9 cellular contexts compared by ENCODE assay signal in genomic region chrX:13101439-13102139, GRCh38. TPM values are rescaled to one million over a fixed set of nuclear protein-coding genes. Genes with fewer than 3 reads are reported as not detected.
DNase-seq lines count a peak whose midpoint lies in the region; ATAC-seq, FAIRE-seq and TF ChIP-seq lines count a peak whose summit lies in the region.
"Had no signal": no experiment of that assay in that cellular context is flagged by ENCODE, and none has a peak within 500 bp of the region (broad histone marks: within the 10 kb centered on the region; RNA-seq: fewer than 3 reads in every experiment).

No MANE protein-coding gene starts in this region.

- H2BK120ac ChIP-seq in H9 (ENCODE audit: low read depth, low read length, poor library complexity, severe bottlenecking) (no peak overlapping the region), mesendoderm (ENCODE audit: low read depth, low read length) (no peak overlapping the region)

- no peaks in the 10 kb centered on the region for H3K4me1 ChIP-seq in GM12878 (ENCODE audit: control insufficient read depth, insufficient read depth, low read length)
- no peaks in the 10 kb centered on the region for H3K4me1 ChIP-seq in HepG2 (ENCODE audit: insufficient read depth, low read length)
- H3K4me1 ChIP-seq in tibial artery: peaks cover 0 to 46% (median 7%) of the 10 kb centered on the region in 4 donors
- no peaks in the 10 kb centered on the region for H3K4me1 ChIP-seq in H9 (ENCODE audit: insufficient read depth, low read length)
- H3K4me1 ChIP-seq in mesendoderm (ENCODE audit: control insufficient read depth, low read depth, low read length): no peaks in the 10 kb centered on the region

- H3K4ac ChIP-seq in H9 (ENCODE audit: low read depth, low read length) (no peak overlapping the region), mesendoderm (ENCODE audit: low read depth, low read length) (no peak overlapping the region)

- RAD21 ChIA-PET in GM12878 (lab: Charles Lee; ENCODE audit: unreplicated experiment): interaction anchor here (1.5 kb wide), 1 partner anchor 9 kb away, joined by 5 read pairs; no protein-coding TSS in a partner anchor

- H3K23ac ChIP-seq in H9 (ENCODE audit: insufficient read length, low read depth, low read length) (no peak overlapping the region), mesendoderm (ENCODE audit: low read length) (no peak overlapping the region)

- H3K4me3 ChIP-seq in GM12878 (no peak overlapping the region), HepG2 (replicated peaks in 1 of 3; ENCODE audit: insufficient read depth in 1 of 3, low read depth in 2 of 3, low read length in 3 of 3) (no peak overlapping the region), tibial artery (no peak overlapping the region), mesendoderm (ENCODE audit: low read length) (no peak overlapping the region)

- peak; percentile 57 for ATAC-seq in GM12878
- no peak for ATAC-seq in HepG2

- DNase-seq in GM19239 (ENCODE audit: insufficient read length, low spot score): no peak
- DNase-seq in RCC 7860 (ENCODE audit: low spot score): peak; percentile 68
- DNase-seq in GM12878 (ENCODE audit: low read depth, low spot score): no peak
- DNase-seq in HepG2 (ENCODE audit: low spot score): no peak
- DNase-seq in tibial artery: peak; percentile 81 to 87
- DNase-seq in GM13976 (ENCODE audit: low spot score): no peak
- no peak for DNase-seq in H9
- DNase-seq in mesendoderm: no peak

- no peak overlapping the region for H3K4me3 Mint-ChIP-seq in H9
- H3K4me3 Mint-ChIP-seq: neural crest cell had no signal

- no peak for TF ChIP-seq EP300 in GM12878 (IDR thresholded peaks at IDR 0.05; ENCODE audit: borderline replicate concordance in 1 of 2, control insufficient read depth in 1 of 2, low read depth in 2 of 2, low read length in 2 of 2)
- no peak for TF ChIP-seq EP300 in HepG2 (IDR thresholded peaks at IDR 0.05; ENCODE audit: low read depth in 2 of 2, low read length in 2 of 2)
- TF ChIP-seq EP300 in HepG2 (CRISPR knock-in tag; IDR thresholded peaks at IDR 0.05; ENCODE audit: borderline replicate concordance): no peak

- H3K79me1 ChIP-seq in H9 (ENCODE audit: insufficient read depth, low read depth, low read length, poor library complexity, severe bottlenecking) (no peaks in the 10 kb centered on the region), mesendoderm (ENCODE audit: low read length) (no peaks in the 10 kb centered on the region)

- BruUV-seq in GM12878 (replicated peaks; lab: Mats Ljungman, UMichigan) (no TSS peak), HepG2 (replicated peaks; lab: Mats Ljungman, UMichigan) (no TSS peak)

- TF ChIP-seq RAD21 in GM12878 (IDR thresholded peaks at IDR 0.05; ENCODE audit: insufficient read depth, low read depth, low read length) (no peak), HepG2 (CRISPR knock-in tag; IDR thresholded peaks at IDR 0.05) (no peak)

- in situ Hi-C loops in GM12878 (cut with MboI) (loop anchor here (10.0 kb wide), 1 partner anchor 543 kb away; no protein-coding TSS in a partner anchor), HepG2 (cut with HindIII; ENCODE audit: extremely low pct_ligation_motif_present, low pct_unique_long_range_greater_than_20kb) (no loop called here), GM13976 (cut with MboI; ENCODE audit: low sequenced_read_pairs, unreplicated experiment) (no loop called here)

- no peak overlapping the region for H2AK5ac ChIP-seq in H9 (ENCODE audit: insufficient read length, low read length)
- no peak overlapping the region for H2AK5ac ChIP-seq in mesendoderm (ENCODE audit: low read length)

- no peaks in the 10 kb centered on the region for H3K27me3 Mint-ChIP-seq in H9 (ENCODE audit: low read depth)

- H3K4me2 ChIP-seq in GM12878 (ENCODE audit: control insufficient read depth, insufficient read depth): no peak overlapping the region
- H3K4me2 ChIP-seq in HepG2 (ENCODE audit: low read depth, low read length): no peak overlapping the region
- H3K4me2 ChIP-seq in H9 (ENCODE audit: insufficient read depth, insufficient read length, low read length): no peak overlapping the region
- H3K4me2 ChIP-seq in mesendoderm (ENCODE audit: low read length): no peak overlapping the region

- H2BK20ac ChIP-seq in H9 (ENCODE audit: low read depth, low read length, poor library complexity, severe bottlenecking): no peak overlapping the region

- H2AFZ ChIP-seq in GM12878 (ENCODE audit: control insufficient read depth, low read depth, low read length) (no peak overlapping the region), HepG2 (ENCODE audit: low read length) (no peak overlapping the region), H9 (ENCODE audit: low read length) (no peak overlapping the region)

- no peak for TF ChIP-seq CTCF in GM12878 (IDR thresholded peaks at IDR 0.05 in 2 of 3, conservative IDR thresholded peaks at IDR 0.05 in 1 of 3; ENCODE audit: control insufficient read depth in 2 of 3, extremely low read depth in 1 of 3, insufficient read depth in 1 of 3, low read depth in 3 of 3, low read length in 3 of 3)
- TF ChIP-seq CTCF in HepG2 (CRISPR knock-in tag; IDR thresholded peaks at IDR 0.05): no peak
- TF ChIP-seq CTCF in tibial artery (IDR thresholded peaks at IDR 0.05): no peak
- TF ChIP-seq CTCF in GM13976 (IDR thresholded peaks at IDR 0.05; ENCODE audit: borderline replicate concordance, control extremely low read depth, extremely low read depth, insufficient read depth, missing control alignments): no peak
- no peak for TF ChIP-seq CTCF in H9 (conservative IDR thresholded peaks at IDR 0.05)

- no peaks in the 10 kb centered on the region for H3K23me2 ChIP-seq in H9 (ENCODE audit: insufficient read length, low read depth, low read length, poor library complexity, severe bottlenecking)

- FAIRE-seq in GM19239 (lab: Jason Lieb, UNC) (peak; percentile 96), RCC 7860 (lab: Jason Lieb, UNC) (peak; percentile 95), GM12878 (lab: Jason Lieb, UNC) (peak; percentile 7), HepG2 (lab: Jason Lieb, UNC) (no peak)

- H4K5ac ChIP-seq in H9 (ENCODE audit: insufficient read length, low read depth, low read length) (no peak overlapping the region), mesendoderm (ENCODE audit: low read length) (no peak overlapping the region)

- no peak overlapping the region for H3K14ac ChIP-seq in H9 (ENCODE audit: insufficient read depth, low read length)

- TF ChIP-seq POLR2A in GM12878 (IDR thresholded peaks at IDR 0.05; ENCODE audit: low read depth, low read length) (no peak), HepG2 (IDR thresholded peaks at IDR 0.05; ENCODE audit: insufficient read depth in 1 of 2, low read depth in 2 of 2, low read length in 2 of 2) (no peak)

- H3T11ph ChIP-seq in H9 (ENCODE audit: low read length): no peak overlapping the region

- H3K79me2 ChIP-seq in GM12878 (ENCODE audit: control insufficient read depth, insufficient read depth, low read length) (no peaks in the 10 kb centered on the region), HepG2 (ENCODE audit: insufficient read depth, low read length) (no peaks in the 10 kb centered on the region), H9 (ENCODE audit: insufficient read depth, low read length) (no peaks in the 10 kb centered on the region), mesendoderm (ENCODE audit: control insufficient read depth, insufficient read depth, low read length) (no peaks in the 10 kb centered on the region)

- no peak overlapping the region for H3K56ac ChIP-seq in H9 (ENCODE audit: insufficient read length, low read depth, low read length)
- H3K56ac ChIP-seq in mesendoderm (ENCODE audit: low read length): no peak overlapping the region

- H3K36me3 Mint-ChIP-seq in H9 (ENCODE audit: insufficient read depth in 1 of 3, low read depth in 3 of 3): peaks cover 2 to 6% (median 5%) of the 10 kb centered on the region in 3 experiments; a peak in 5 of 7 replicates

- H2BK12ac ChIP-seq in H9 (ENCODE audit: insufficient read length, low read depth, low read length): no peak overlapping the region

- no peak overlapping the region for H2BK15ac ChIP-seq in H9 (ENCODE audit: low read depth, low read length)
- H2BK15ac ChIP-seq in mesendoderm (replicated peaks; ENCODE audit: low read depth): no peak overlapping the region

- H4K91ac ChIP-seq in H9 (ENCODE audit: insufficient read length, low read depth, low read length): no peak overlapping the region

- H3K9ac ChIP-seq in GM12878 (ENCODE audit: control insufficient read depth, insufficient read depth, low read length): no peak overlapping the region
- no peak overlapping the region for H3K9ac ChIP-seq in HepG2 (ENCODE audit: insufficient read depth, low read depth, low read length)
- no peak overlapping the region for H3K9ac ChIP-seq in H9 (ENCODE audit: extremely low read depth, insufficient read length, low read length)
- H3K9ac ChIP-seq in mesendoderm (ENCODE audit: low read length): no peak overlapping the region

- 25% methylated on average over 9 of the region's 9 CpGs for WGBS in GM12878 (ENCODE audit: insufficient coverage, insufficient replicate concordance, low lambda C conversion rate, missing lambda C conversion rate)
- 54% methylated on average over 7 of the region's 9 CpGs for WGBS in HepG2 (ENCODE audit: low lambda C conversion rate)
- no CpG with 5 or more reads among the region's 9 CpGs for WGBS in H9 (ENCODE audit: extremely low coverage, insufficient read length, low lambda C conversion rate)
- no CpG with 5 or more reads among the region's 9 CpGs for WGBS in mesendoderm (ENCODE audit: extremely low coverage, insufficient coverage, low lambda C conversion rate)

- CTCF ChIA-PET in GM12878 (lab: Yijun Ruan, JAX): interaction anchor here (0.8 to 1.3 kb wide), 4 partner anchors 9 to 391 kb away, joined by 3 to 4 read pairs (median 3); no protein-coding TSS in a partner anchor
- CTCF ChIA-PET in HepG2 (lab: Yijun Ruan, JAX; ENCODE audit: low intra/inter-chr PET ratio, low total read pairs): no interaction called here

- H3K27me3 ChIP-seq in GM12878 (replicated peaks in 1 of 2; ENCODE audit: control insufficient read depth in 2 of 2, insufficient read depth in 2 of 2, low read length in 1 of 2): no peaks in the 10 kb centered on the region
- no peaks in the 10 kb centered on the region for H3K27me3 ChIP-seq in HepG2 (ENCODE audit: control insufficient read depth in 1 of 2, insufficient read depth in 2 of 2, low read length in 2 of 2)
- H3K27me3 ChIP-seq in tibial artery: no peaks in the 10 kb centered on the region
- H3K27me3 ChIP-seq in H9 (ENCODE audit: insufficient read depth, low read length): no peaks in the 10 kb centered on the region
- H3K27me3 ChIP-seq in mesendoderm (ENCODE audit: insufficient read depth, low read length, poor library complexity): no peaks in the 10 kb centered on the region

- SMC1A ChIA-PET in GM12878 (lab: Charles Lee; ENCODE audit: uncharacterized antibody, unreplicated experiment): interaction anchor here (1.0 to 3.7 kb wide), 6 partner anchors 94 to 387 kb away, joined by 3 to 17 read pairs (median 6); no protein-coding TSS in a partner anchor

- H3K9me3 Mint-ChIP-seq in H9: peaks cover 50 to 74% of the 10 kb centered on the region in 2 experiments

- H3K36me3 ChIP-seq in GM12878 (ENCODE audit: control insufficient read depth in 2 of 2, insufficient read depth in 2 of 2, low read length in 1 of 2) (no peaks in the 10 kb centered on the region), HepG2 (replicated peaks in 1 of 2; ENCODE audit: control insufficient read depth in 1 of 2, insufficient read depth in 2 of 2, low read length in 2 of 2) (no peaks in the 10 kb centered on the region), tibial artery (no peaks in the 10 kb centered on the region), mesendoderm (ENCODE audit: control insufficient read depth, insufficient read depth, low read length) (no peaks in the 10 kb centered on the region)

- POLR2A ChIA-PET in GM12878 (lab: Charles Lee) (interaction anchor here (0.6 kb wide), 1 partner anchor 9 kb away, joined by 4 read pairs; no protein-coding TSS in a partner anchor), HepG2 (lab: Yijun Ruan, JAX) (no interaction called here)

- intact Hi-C loops in GM12878 (cut with micrococcal nuclease; ENCODE audit: unreplicated experiment) (no loop called here), HepG2 (cut with micrococcal nuclease; ENCODE audit: unreplicated experiment) (no loop called here), tibial artery (cut with DNase I; ENCODE audit: low total_unique reads) (no loop called here)

- peaks cover 3% of the 10 kb centered on the region in 2 experiments; a peak in 1 of 4 replicates for H3K4me1 Mint-ChIP-seq in H9

- H3K9me3 ChIP-seq in GM12878 (replicated peaks; ENCODE audit: control insufficient read depth, insufficient read depth, low read length) (peaks cover 2% of the 10 kb centered on the region; the same call in 2 of the 3 replicates), HepG2 (ENCODE audit: low read length) (no peaks in the 10 kb centered on the region), tibial artery (no peaks in the 10 kb centered on the region), H9 (ENCODE audit: control insufficient read depth, low read depth, low read length) (peaks cover 10% of the 10 kb centered on the region)

- H4K8ac ChIP-seq in H9 (replicated peaks; ENCODE audit: insufficient read length, low read depth, low read length) (no peak overlapping the region), mesendoderm (ENCODE audit: low read depth, low read length) (no peak overlapping the region)

- H3K27ac ChIP-seq in GM12878 (ENCODE audit: control insufficient read depth, insufficient read depth): no peak overlapping the region
- H3K27ac ChIP-seq in HepG2 (ENCODE audit: extremely low read length, insufficient read depth, low read length): no peak overlapping the region
- peak overlapping the region; percentile 63 to 68 for H3K27ac ChIP-seq in tibial artery
- H3K27ac ChIP-seq in H9 (ENCODE audit: insufficient read length, low read depth, low read length): no peak overlapping the region
- H3K27ac ChIP-seq in mesendoderm (ENCODE audit: low read depth, low read length): no peak overlapping the region

- H3K27ac Mint-ChIP-seq in H9: no peak overlapping the region

- no peaks in the 10 kb centered on the region for H4K20me1 ChIP-seq in GM12878 (ENCODE audit: control insufficient read depth, insufficient read depth)
- H4K20me1 ChIP-seq in HepG2 (ENCODE audit: insufficient read depth, low read length): no peaks in the 10 kb centered on the region
- no peaks in the 10 kb centered on the region for H4K20me1 ChIP-seq in H9 (ENCODE audit: control insufficient read depth, insufficient read depth, insufficient read length)

- H3K18ac ChIP-seq in H9 (ENCODE audit: insufficient read length, low read depth, low read length) (no peak overlapping the region), mesendoderm (ENCODE audit: low read length) (no peak overlapping the region)

- H2BK5ac ChIP-seq in H9 (ENCODE audit: insufficient read length, low read length): no peak overlapping the region
- no peak overlapping the region for H2BK5ac ChIP-seq in mesendoderm (ENCODE audit: low read length)

RNA-seq across cellular contexts. Expression of gene FAM9C, which starts 57.2 kb away (rescaled TPM):
- total RNA-seq in GM12878 (2013; cell fraction: nucleolus; rRNA removed): 0.61 and 0.65 TPM in 2 replicates
- total RNA-seq in GM12878 (2014; rRNA removed) (not detected in 2 replicates), GM12878 (2014; rRNA removed; fragmentation: Illumina TruSeq; extraction: Trizol) (not detected in 2 replicates), GM12878 (2021) (not detected in 2 replicates), HepG2 (2016; rRNA removed; fragmentation: Illumina TruSeq; extraction: Trizol) (not detected in 2 replicates), H9 (2021) (0.09 TPM in 1 of 2 replicates, not detected in the other)
- not detected for polyA plus RNA-seq in GM12878 (2011; ENCODE audit: low read depth)
- polyA plus RNA-seq in GM12878 (2011; rRNA removed) (0.03 and 0.10 TPM in 2 replicates), GM12878 (2014; fragmentation: Illumina TruSeq; extraction: Trizol) (0.01 and 0.11 TPM in 2 replicates), GM12878 (2014; fragmentation: Nextera tagmentation; extraction: Ambion mirVana) (not detected), GM12878 (2014; rRNA removed) (0.04 TPM in 1 of 2 replicates, not detected in the other), GM12878 (2016; fragmentation: Nextera tagmentation; extraction: Ambion mirVana) (not detected), HepG2 (2011; rRNA removed) (not detected in 2 replicates)
- 0.01 TPM in 1 of 2 replicates, not detected in the other for polyA plus RNA-seq in GM12878 (2011; cell fraction: cytosol; rRNA removed)
- polyA plus RNA-seq in GM12878 (2011; cell fraction: nucleus; rRNA removed): 0.07 and 0.10 TPM in 2 replicates
- polyA plus RNA-seq in GM12878 (2012): 0.31 TPM in 1 of 2 replicates, not detected in the other
- not detected in 2 replicates for polyA minus RNA-seq in GM12878 (2011; rRNA and poly(A)+ RNA removed)
- polyA minus RNA-seq in GM12878 (2011; cell fraction: cytosol; rRNA and poly(A)+ RNA removed): not detected in 2 replicates
- not detected in 2 replicates for polyA minus RNA-seq in GM12878 (2011; cell fraction: nucleus; rRNA and poly(A)+ RNA removed)
- total RNA-seq in HepG2 (2016; cell fraction: cytosol; rRNA removed; fragmentation: Illumina TruSeq; extraction: Trizol; ENCODE audit: low read depth): not detected in 2 replicates
- total RNA-seq in HepG2 (2016; cell fraction: insoluble cytoplasmic fraction; rRNA removed; fragmentation: Illumina TruSeq; extraction: Trizol): not detected in 2 replicates
- total RNA-seq in HepG2 (2016; cell fraction: membrane; rRNA removed; fragmentation: Illumina TruSeq; extraction: Trizol): not detected in 2 replicates
- not detected in 2 replicates for total RNA-seq in HepG2 (2016; cell fraction: nucleus; rRNA removed; fragmentation: Illumina TruSeq; extraction: Trizol)
- polyA plus RNA-seq in HepG2 (2011; cell fraction: cytosol; rRNA removed): not detected in 2 replicates
- polyA plus RNA-seq in HepG2 (2011; cell fraction: nucleus; rRNA removed): not detected in 2 replicates
- not detected in 2 replicates for polyA plus RNA-seq in HepG2 (2012)
- not detected in 2 replicates for polyA plus RNA-seq in HepG2 (2016; cell fraction: cytosol; fragmentation: Illumina TruSeq; extraction: Trizol; ENCODE audit: low read depth)
- not detected in 2 replicates for polyA plus RNA-seq in HepG2 (2016; cell fraction: insoluble cytoplasmic fraction; fragmentation: Illumina TruSeq; extraction: Trizol; ENCODE audit: low read depth)
- polyA plus RNA-seq in HepG2 (2016; cell fraction: membrane; fragmentation: Illumina TruSeq; extraction: Trizol; ENCODE audit: low read depth): not detected in 2 replicates
- polyA plus RNA-seq in HepG2 (2016; cell fraction: nucleus; fragmentation: Illumina TruSeq; extraction: Trizol; ENCODE audit: insufficient read depth, low read depth): not detected in 2 replicates
- not detected in 2 replicates for polyA minus RNA-seq in HepG2 (2011; rRNA and poly(A)+ RNA removed; ENCODE audit: low replicate concordance)
- polyA minus RNA-seq in HepG2 (2011; cell fraction: cytosol; rRNA and poly(A)+ RNA removed): not detected in 2 replicates
- not detected in 2 replicates for polyA minus RNA-seq in HepG2 (2011; cell fraction: nucleus; rRNA and poly(A)+ RNA removed)
- 0.21 TPM for polyA plus RNA-seq in mesendoderm (2013, experiment 1 of 2)
- 0.20 TPM for polyA plus RNA-seq in mesendoderm (2013, experiment 2 of 2)

Comparison
In these comparisons a context has a peak if more than half of its experiments do, and no peak if none do; other contexts are left out.
1. DNase-seq: peak in RCC 7860 (single experiment) and tibial artery (2 of 2); none in GM19239 (single experiment), GM12878 (single experiment), HepG2 (single experiment), GM13976 (single experiment), H9 (single experiment) and mesendoderm (single experiment).
2. H3K27ac ChIP-seq: peak in tibial artery (2 of 2); none in GM12878 (single experiment), HepG2 (single experiment), H9 (single experiment) and mesendoderm (single experiment).